In genomic region chr9:113899205-113899604, GRCh38 we compare ENCODE assay signal across 22 cellular contexts.
"Had no signal": no experiment of that assay in that cellular context is flagged by ENCODE, and none has a peak within 500 bp of the region (broad histone marks: within the 10 kb centered on the region; RNA-seq: fewer than 3 reads in every experiment).

No MANE protein-coding gene starts in this region.

- H3K4me1 ChIP-seq: breast epithelium, Peyer's patch, SJCRH30 had no signal

- H3K27ac ChIP-seq: breast epithelium, Peyer's patch, RWPE1, SJCRH30, WERI-Rb-1 had no signal

- DNase-seq: activated CD4-positive, alpha-beta T cell treated with anti-CD3 and anti-CD28 coated beads for 4 hours; activated naive CD4-positive, alpha-beta T cell; activated T-cell treated with anti-CD3 and anti-CD28 coated beads, Interleukin-2, amount 50 U/mL, for 1 hour; aorta; Kasumi-1; NCI-H1105 treated with DMSO at 0.1 percent for 48 hours; NCI-H1436 treated with DMSO at 0.1 percent for 48 hours; NCI-H187; NCI-H2081; NCI-H446; NCI-H524; Peyer's patch; Right ventricle myocardium superior; SJCRH30; SK-N-SH; T-helper 1 cell; WERI-Rb-1 had no signal

- H3K36me3 ChIP-seq: breast epithelium, Peyer's patch, WERI-Rb-1 had no signal

- H3K4me3 Mint-ChIP-seq: activated naive CD4-positive, alpha-beta T cell treated with anti-CD3 and anti-CD28 coated beads, Interleukin-2, amount 50 U/mL, for 24 hours had no signal

- H3K27me3 ChIP-seq: breast epithelium, Peyer's patch, SJCRH30 had no signal

- H3K4me3 ChIP-seq: breast epithelium, K562, Peyer's patch, SJCRH30 had no signal

- H3K9ac ChIP-seq: SK-N-SH had no signal

- ATAC-seq: activated CD4-positive, CD25-positive, alpha-beta regulatory T cell treated with anti-CD3 and anti-CD28 coated beads, Interleukin-2, amount 50 U/mL, for 24 hours; K562 had no signal

- H3K27ac Mint-ChIP-seq: activated naive CD4-positive, alpha-beta T cell treated with anti-CD3 and anti-CD28 coated beads, Interleukin-2, amount 50 U/mL, for 24 hours had no signal

- H3K9me3 ChIP-seq: Peyer's patch had no signal

- H3K4me1 Mint-ChIP-seq: activated naive CD4-positive, alpha-beta T cell treated with anti-CD3 and anti-CD28 coated beads, Interleukin-2, amount 50 U/mL, for 24 hours had no signal
